Comparison of ENCODE assay signal across 18 cellular contexts in the genomic region with DNA sequence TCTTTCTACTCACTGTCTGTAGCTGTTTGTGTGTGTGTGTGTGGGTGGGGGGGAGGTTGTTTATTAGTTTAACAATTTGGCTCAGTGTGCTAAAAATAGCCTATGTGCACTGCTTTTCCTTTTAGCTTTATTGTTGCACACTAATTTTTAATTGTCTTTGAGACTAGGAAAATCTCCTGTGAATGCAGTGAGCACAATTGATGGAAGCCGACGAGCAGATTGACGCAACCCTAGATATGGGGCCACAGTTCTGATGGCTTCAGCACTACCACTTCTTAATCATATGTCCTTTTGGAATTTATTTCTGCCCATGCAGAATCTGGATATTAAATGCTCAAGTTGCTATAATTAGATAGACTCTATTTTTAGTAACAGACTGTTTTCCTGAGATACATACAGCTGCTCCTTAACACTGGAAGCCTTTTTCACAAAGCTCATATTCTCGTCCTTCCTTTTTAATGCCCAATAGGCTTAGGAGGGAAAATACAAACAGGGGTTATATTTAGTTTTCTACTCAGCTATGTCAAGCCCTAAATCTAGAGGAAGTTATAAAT.
DNase-seq lines count a peak whose midpoint lies in the region; ATAC-seq, FAIRE-seq and TF ChIP-seq lines count a peak whose summit lies in the region.
"Had no signal": no experiment of that assay in that cellular context is flagged by ENCODE, and none has a peak within 500 bp of the region (broad histone marks: within the 10 kb centered on the region; RNA-seq: fewer than 3 reads in every experiment).

No MANE protein-coding gene starts in this region.

- no peaks in the 10 kb centered on the region for H4K20me1 ChIP-seq in BLaER1 treated with 17β-estradiol and CSF1 and Interleukin-3, amounts not matched to agents 10 nM and 100 nM

- FAIRE-seq in pancreas (lab: Jason Lieb, UNC), result no peak

- H3K4me1 ChIP-seq in BLaER1 treated with 17β-estradiol and CSF1 and Interleukin-3, amounts not matched to agents 10 nM and 100 nM, result peaks cover 36 to 57% (median 48%) of the 10 kb centered on the region in 10 experiments
- H3K4me1 ChIP-seq in SJSA1 (replicated peaks) (peaks cover 35% of the 10 kb centered on the region), pancreas (peaks cover 0 to 3% (median 0%) of the 10 kb centered on the region in 3 donors), colonic mucosa (no peaks in the 10 kb centered on the region)

- H3K4me3 ChIP-seq in BLaER1 treated with 17β-estradiol and CSF1 and Interleukin-3, amounts not matched to agents 10 nM and 100 nM, result no peak overlapping the region; a peak in 1 of 20 replicates
- no peak overlapping the region for H3K4me3 ChIP-seq in SJSA1
- no peak overlapping the region for H3K4me3 ChIP-seq in pancreas
- H3K4me3 ChIP-seq in colonic mucosa, result no peak overlapping the region
- H3K4me3 ChIP-seq: coronary artery had no signal

- peak; percentile 29 to 38 for ATAC-seq in left cardiac atrium
- peak in 3 of 4 donors; percentile 34 to 59 (median 39) for ATAC-seq in pancreas
- ATAC-seq in HG03196 (IDR thresholded peaks at IDR 0.05; ENCODE audit: unreplicated experiment), result no peak
- ATAC-seq in HG03571 (IDR thresholded peaks at IDR 0.05; ENCODE audit: unreplicated experiment), result no peak
- no peak for ATAC-seq in natural killer cell treated with Interleukin-12 subunit alpha and Interleukin-12 subunit beta and Interleukin-15 and Interleukin-18, amount 100 ng/mL, for 72 hours

- peak overlapping the region; percentile 41 to 88 (median 73) for H3K4me2 ChIP-seq in BLaER1 treated with 17β-estradiol and CSF1 and Interleukin-3, amounts not matched to agents 10 nM and 100 nM

- H3K4me3 Mint-ChIP-seq in natural killer cell treated with Interleukin-12 subunit alpha and Interleukin-12 subunit beta and Interleukin-15 and Interleukin-18, amount 100 ng/mL, for 72 hours, result no peak overlapping the region
- H3K4me3 Mint-ChIP-seq: CD4-positive, alpha-beta memory T cell; memory B cell had no signal

- TF ChIP-seq CTCF in pancreas (IDR thresholded peaks at IDR 0.05) (no peak), colonic mucosa (IDR thresholded peaks at IDR 0.05) (no peak)

- no peak overlapping the region for H3K27ac Mint-ChIP-seq in natural killer cell treated with Interleukin-12 subunit alpha and Interleukin-12 subunit beta and Interleukin-15 and Interleukin-18, amount 100 ng/mL, for 72 hours
- H3K27ac Mint-ChIP-seq: activated T-helper 2 cell treated with anti-CD3 and anti-CD28 coated beads, Interferon-gamma antibody, Interleukin-2, Interleukin-4, amounts not matched to agents 10 μg/mL and 5 μg/mL and 100 μg/mL, durations not matched to agents 14 hours and 24 hours and 36 hours; CD4-positive, alpha-beta memory T cell; memory B cell had no signal

- peaks cover 0 to 20% (median 0%) of the 10 kb centered on the region in 11 experiments; a peak in 3 of 22 replicates for H3K27me3 ChIP-seq in BLaER1 treated with 17β-estradiol and CSF1 and Interleukin-3, amounts not matched to agents 10 nM and 100 nM
- H3K27me3 ChIP-seq in SJSA1 (replicated peaks) (no peaks in the 10 kb centered on the region), pancreas (no peaks in the 10 kb centered on the region), colonic mucosa (no peaks in the 10 kb centered on the region)

- H3K36me3 ChIP-seq in BLaER1 treated with 17β-estradiol and CSF1 and Interleukin-3, amounts not matched to agents 10 nM and 100 nM, result no peaks in the 10 kb centered on the region
- no peaks in the 10 kb centered on the region for H3K36me3 ChIP-seq in SJSA1
- H3K36me3 ChIP-seq in pancreas, result no peaks in the 10 kb centered on the region
- H3K36me3 ChIP-seq in colonic mucosa, result no peaks in the 10 kb centered on the region

- peaks cover 9 to 26% (median 18%) of the 10 kb centered on the region in 11 experiments; a peak in 21 of 22 replicates for H3K9me3 ChIP-seq in BLaER1 treated with 17β-estradiol and CSF1 and Interleukin-3, amounts not matched to agents 10 nM and 100 nM (replicated peaks in 1 of 11)
- H3K9me3 ChIP-seq in SJSA1 (replicated peaks), result no peaks in the 10 kb centered on the region
- no peaks in the 10 kb centered on the region for H3K9me3 ChIP-seq in pancreas
- H3K9me3 ChIP-seq in colonic mucosa, result no peaks in the 10 kb centered on the region

- H3K4me1 Mint-ChIP-seq in natural killer cell treated with Interleukin-12 subunit alpha and Interleukin-12 subunit beta and Interleukin-15 and Interleukin-18, amount 100 ng/mL, for 72 hours (ENCODE audit: low read depth in 2 of 2), result no peaks in the 10 kb centered on the region

- peak overlapping the region in 1 of 11 experiments; percentile 21; a peak in 1 of 22 replicates for H3K9ac ChIP-seq in BLaER1 treated with 17β-estradiol and CSF1 and Interleukin-3, amounts not matched to agents 10 nM and 100 nM
- H3K9ac ChIP-seq in colonic mucosa (ENCODE audit: low read depth in 2 of 2, low read length in 2 of 2), result no peak overlapping the region

- peaks cover 20 to 32% of the 10 kb centered on the region in 2 donors for H3K27me3 Mint-ChIP-seq in natural killer cell treated with Interleukin-12 subunit alpha and Interleukin-12 subunit beta and Interleukin-15 and Interleukin-18, amount 100 ng/mL, for 72 hours

- peak overlapping the region in 1 of 11 experiments; percentile 43; a peak in 3 of 22 replicates for H3K27ac ChIP-seq in BLaER1 treated with 17β-estradiol and CSF1 and Interleukin-3, amounts not matched to agents 10 nM and 100 nM
- H3K27ac ChIP-seq in SJSA1 (peak overlapping the region; percentile 83), pancreas (no peak overlapping the region), colonic mucosa (no peak overlapping the region)

- no peaks in the 10 kb centered on the region for H3K36me3 Mint-ChIP-seq in natural killer cell treated with Interleukin-12 subunit alpha and Interleukin-12 subunit beta and Interleukin-15 and Interleukin-18, amount 100 ng/mL, for 72 hours
- H3K36me3 Mint-ChIP-seq: CD4-positive, alpha-beta memory T cell; memory B cell had no signal

- 39 to 51% methylated on average over 4 of the region's 4 CpGs for WGBS in pancreas, 2 donors

- intact Hi-C loops in left cardiac atrium (cut with DNase I) (no loop called here), pancreas (cut with DNase I) (no loop called here), colonic mucosa (cut with DNase I) (no loop called here)

- no peaks in the 10 kb centered on the region for H3K9me3 Mint-ChIP-seq in natural killer cell treated with Interleukin-12 subunit alpha and Interleukin-12 subunit beta and Interleukin-15 and Interleukin-18, amount 100 ng/mL, for 72 hours
- H3K9me3 Mint-ChIP-seq: activated T-helper 2 cell treated with anti-CD3 and anti-CD28 coated beads, Interferon-gamma antibody, Interleukin-2, Interleukin-4, amounts not matched to agents 10 μg/mL and 5 μg/mL and 100 μg/mL, durations not matched to agents 14 hours and 24 hours and 36 hours; memory B cell had no signal

- peak; percentile 74 to 95 for DNase-seq in SJSA1 (ENCODE audit: low read depth in 1 of 2, low spot score in 2 of 2)
- no peak for DNase-seq in left cardiac atrium
- DNase-seq in pancreas, result no peak
- no peak for DNase-seq in natural killer cell treated with Interleukin-12 subunit alpha and Interleukin-12 subunit beta and Interleukin-15 and Interleukin-18, amount 100 ng/mL, for 72 hours (ENCODE audit: low spot score)
- no peak for DNase-seq in colonic mucosa
- DNase-seq: activated CD4-positive, CD25-positive, alpha-beta regulatory T cell; CD4-positive, alpha-beta memory T cell; DMS79 treated with DMSO at 0.1 percent for 48 hours; Karpas-422; NCI-H1436; NCI-H345; stimulated activated CD4-positive, alpha-beta T cell treated with anti-CD3 and anti-CD28 coated beads, Interleukin-2, amount 100 ng/mL, for 24 hours had no signal

Comparison
In these comparisons a context has a peak if more than half of its experiments do, and no peak if none do; other contexts are left out.
1. DNase-seq: peak in SJSA1 (2 of 2); none in left cardiac atrium (single experiment), pancreas (0 of 6), natural killer cell treated with Interleukin-12 subunit alpha and Interleukin-12 subunit beta and Interleukin-15 and Interleukin-18, amount 100 ng/mL, for 72 hours (single experiment) and colonic mucosa (single experiment).
2. ATAC-seq: peak in left cardiac atrium (2 of 2) and pancreas (3 of 4); none in HG03196 (single experiment), HG03571 (single experiment) and natural killer cell treated with Interleukin-12 subunit alpha and Interleukin-12 subunit beta and Interleukin-15 and Interleukin-18, amount 100 ng/mL, for 72 hours (0 of 2).